In the genomic region with DNA sequence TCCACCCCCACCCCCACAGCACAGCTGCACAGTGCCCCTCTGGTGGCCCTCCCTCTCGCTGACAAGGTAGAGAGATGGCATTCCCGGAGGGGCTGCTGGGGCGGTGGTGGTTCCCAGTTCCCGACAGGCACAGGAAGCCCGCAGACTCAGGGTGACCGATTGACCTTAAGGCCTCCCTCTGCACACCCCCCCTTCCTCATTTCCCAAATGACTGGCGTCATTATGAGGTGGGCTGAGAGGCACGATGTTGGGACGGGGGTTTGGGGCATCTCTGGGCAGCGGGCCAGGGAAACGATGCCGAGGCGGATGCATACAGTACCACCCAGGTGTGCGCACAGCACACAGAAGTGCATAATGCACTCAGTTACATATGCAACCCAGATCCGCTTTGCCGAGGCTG, we compare ENCODE assay signal across 18 cellular contexts. TPM values are rescaled to one million over a fixed set of nuclear protein-coding genes. Genes with fewer than 3 reads are reported as not detected.
A peak's percentile ranks its signal among the peaks of the same experiment; 100 is the strongest.
DNase-seq lines count a peak whose midpoint lies in the region; ATAC-seq, FAIRE-seq and TF ChIP-seq lines count a peak whose summit lies in the region.
"Had no signal": no experiment of that assay in that cellular context is flagged by ENCODE, and none has a peak within 500 bp of the region (broad histone marks: within the 10 kb centered on the region; RNA-seq: fewer than 3 reads in every experiment).

No MANE protein-coding gene starts in this region.

- H3K9me2 ChIP-seq in GM23338 (ENCODE audit: insufficient read depth) = no peaks in the 10 kb centered on the region

- H3K36me3 Mint-ChIP-seq in GM23338 (ENCODE audit: low read depth) (no peaks in the 10 kb centered on the region), astrocyte (ENCODE audit: low read depth, unreplicated experiment) (no peaks in the 10 kb centered on the region)
- H3K36me3 Mint-ChIP-seq in stimulated activated effector memory CD8-positive, alpha-beta T cell treated with anti-CD3 and anti-CD28 coated beads, Interleukin-12 subunit alpha, Interleukin-12 subunit beta, amount 100 ng/mL, for 72 hours = peaks cover 5% of the 10 kb centered on the region

- H3K27ac ChIP-seq in GM23338 (ENCODE audit: low read depth) (no peak overlapping the region), astrocyte (ENCODE audit: low read depth, low read length) (no peak overlapping the region), left lung (peak overlapping the region in 1 of 2 donors; percentile 61), upper lobe of right lung (no peak overlapping the region)
- H3K27ac ChIP-seq: HL-60, Peyer's patch had no signal

- H3K79me2 ChIP-seq in GM23338 (replicated peaks; ENCODE audit: insufficient read depth) (no peaks in the 10 kb centered on the region), astrocyte (ENCODE audit: insufficient read depth, low read length) (peaks cover 16% of the 10 kb centered on the region)

- H4K20me1 ChIP-seq in GM23338 (replicated peaks; ENCODE audit: insufficient read depth) = no peaks in the 10 kb centered on the region
- peaks cover 7% of the 10 kb centered on the region for H4K20me1 ChIP-seq in astrocyte (ENCODE audit: insufficient read depth, low read length)

- H3K9me3 ChIP-seq in astrocyte (ENCODE audit: insufficient read depth, low read depth, low read length) = no peaks in the 10 kb centered on the region
- H3K9me3 ChIP-seq in left lung = no peaks in the 10 kb centered on the region
- H3K9me3 ChIP-seq in upper lobe of right lung = no peaks in the 10 kb centered on the region
- H3K9me3 ChIP-seq: BE2C, Peyer's patch had no signal

- peak; percentile 47 for FAIRE-seq in astrocyte (lab: Jason Lieb, UNC)

- ATAC-seq in GM23338 (no peak), left lung (peak; percentile 9), upper lobe of right lung (peak; percentile 4), HG03354 (IDR thresholded peaks at IDR 0.05; ENCODE audit: poor library complexity, severe bottlenecking, unreplicated experiment) (no peak), HG02973 (IDR thresholded peaks at IDR 0.05; ENCODE audit: unreplicated experiment) (no peak)
- no peak for ATAC-seq in stimulated activated effector memory CD8-positive, alpha-beta T cell treated with anti-CD3 and anti-CD28 coated beads, Interleukin-12 subunit alpha, Interleukin-12 subunit beta, amount 100 ng/mL, for 72 hours

- H3K4me1 Mint-ChIP-seq in GM23338 (peaks cover 33% of the 10 kb centered on the region), astrocyte (ENCODE audit: low read depth, unreplicated experiment) (peaks cover 21% of the 10 kb centered on the region)
- H3K4me1 Mint-ChIP-seq in stimulated activated effector memory CD8-positive, alpha-beta T cell treated with anti-CD3 and anti-CD28 coated beads, Interleukin-12 subunit alpha, Interleukin-12 subunit beta, amount 100 ng/mL, for 72 hours = peaks cover 55% of the 10 kb centered on the region

- no peak overlapping the region for H3K27ac Mint-ChIP-seq in GM23338
- H3K27ac Mint-ChIP-seq in astrocyte (ENCODE audit: unreplicated experiment) = no peak overlapping the region
- H3K27ac Mint-ChIP-seq in stimulated activated effector memory CD8-positive, alpha-beta T cell treated with anti-CD3 and anti-CD28 coated beads, Interleukin-12 subunit alpha, Interleukin-12 subunit beta, amount 100 ng/mL, for 72 hours = no peak overlapping the region

- H3K4me3 Mint-ChIP-seq in GM23338 (no peak overlapping the region), astrocyte (ENCODE audit: unreplicated experiment) (no peak overlapping the region)
- no peak overlapping the region for H3K4me3 Mint-ChIP-seq in stimulated activated effector memory CD8-positive, alpha-beta T cell treated with anti-CD3 and anti-CD28 coated beads, Interleukin-12 subunit alpha, Interleukin-12 subunit beta, amount 100 ng/mL, for 72 hours

- H3K4me2 ChIP-seq in GM23338 (no peak overlapping the region), astrocyte (ENCODE audit: low read length) (peak overlapping the region; percentile 65)

- no peak for TF ChIP-seq CTCF in GM23338 (conservative IDR thresholded peaks at IDR 0.05; ENCODE audit: low read depth in 2 of 2)
- TF ChIP-seq CTCF in astrocyte (IDR thresholded peaks at IDR 0.05; ENCODE audit: insufficient read depth, low read depth, low read length) = no peak
- no peak for TF ChIP-seq CTCF in left lung (IDR thresholded peaks at IDR 0.05)
- no peak for TF ChIP-seq CTCF in upper lobe of right lung (IDR thresholded peaks at IDR 0.05)

- intact Hi-C loops in left lung (cut with DNase I) = no loop called here
- intact Hi-C loops in upper lobe of right lung (cut with DNase I) = no loop called here

- H3K27me3 ChIP-seq in GM23338 (ENCODE audit: insufficient read depth) (no peaks in the 10 kb centered on the region), astrocyte (ENCODE audit: insufficient read depth, low read length) (no peaks in the 10 kb centered on the region), left lung (peaks cover 0 to 9% of the 10 kb centered on the region in 2 donors), upper lobe of right lung (no peaks in the 10 kb centered on the region)
- H3K27me3 ChIP-seq: BE2C, Peyer's patch had no signal

- DNase-seq in GM23338 (ENCODE audit: low spot score) (peak; percentile 24), astrocyte (ENCODE audit: low read depth) (no peak), left lung (peak in 1 of 2 donors; percentile 53), upper lobe of right lung (no peak)
- DNase-seq in stimulated activated effector memory CD8-positive, alpha-beta T cell treated with anti-CD3 and anti-CD28 coated beads, Interleukin-12 subunit alpha, Interleukin-12 subunit beta, amount 100 ng/mL, for 72 hours (ENCODE audit: low spot score in 2 of 2) = no peak
- DNase-seq: BE2C, DMS153, EL, KG1, NCI-H1092 treated with DMSO at 0.1 percent for 48 hours, NCI-H1694 treated with DMSO at 0.1 percent for 48 hours, NCI-H446 treated with DMSO at 0.1 percent for 48 hours, NCI-H774, Peyer's patch, SHP77 treated with DMSO at 0.1 percent for 48 hours had no signal

- H3K4me1 ChIP-seq in GM23338 (ENCODE audit: insufficient read depth) = peaks cover 4% of the 10 kb centered on the region; the same call in 1 of the 2 replicates
- peaks cover 23% of the 10 kb centered on the region for H3K4me1 ChIP-seq in astrocyte (ENCODE audit: insufficient read depth, low read length)
- H3K4me1 ChIP-seq in left lung = peaks cover 4 to 39% of the 10 kb centered on the region in 2 donors
- H3K4me1 ChIP-seq in upper lobe of right lung = no peaks in the 10 kb centered on the region
- H3K4me1 ChIP-seq: BE2C, Peyer's patch had no signal

- H3K4me3 ChIP-seq in GM23338 = no peak overlapping the region
- no peak overlapping the region for H3K4me3 ChIP-seq in astrocyte (ENCODE audit: insufficient read depth, low read depth, low read length)
- no peak overlapping the region for H3K4me3 ChIP-seq in left lung
- no peak overlapping the region for H3K4me3 ChIP-seq in upper lobe of right lung
- H3K4me3 ChIP-seq: Peyer's patch had no signal

- H3K9ac ChIP-seq in astrocyte (ENCODE audit: low read length) = peak overlapping the region; percentile 27

- H3K36me3 ChIP-seq in GM23338 (ENCODE audit: insufficient read depth) = no peaks in the 10 kb centered on the region
- H3K36me3 ChIP-seq in astrocyte (ENCODE audit: insufficient read depth, low read length) = no peaks in the 10 kb centered on the region
- H3K36me3 ChIP-seq in left lung = no peaks in the 10 kb centered on the region
- H3K36me3 ChIP-seq in upper lobe of right lung = no peaks in the 10 kb centered on the region
- H3K36me3 ChIP-seq: BE2C, Peyer's patch had no signal

- H3F3A ChIP-seq in GM23338 (replicated peaks; ENCODE audit: low read depth) = no peaks in the 10 kb centered on the region

- H3K27me3 Mint-ChIP-seq in GM23338 (ENCODE audit: insufficient read depth, low read depth, poor library complexity) (peaks cover 15% of the 10 kb centered on the region), astrocyte (ENCODE audit: low read depth, unreplicated experiment) (no peaks in the 10 kb centered on the region)

- H2AFZ ChIP-seq in GM23338 (no peak overlapping the region), astrocyte (ENCODE audit: low read depth, low read length) (no peak overlapping the region)

- H3K9me3 Mint-ChIP-seq in GM23338 = no peaks in the 10 kb centered on the region
- no peaks in the 10 kb centered on the region for H3K9me3 Mint-ChIP-seq in astrocyte (ENCODE audit: unreplicated experiment)
- no peaks in the 10 kb centered on the region for H3K9me3 Mint-ChIP-seq in stimulated activated effector memory CD8-positive, alpha-beta T cell treated with anti-CD3 and anti-CD28 coated beads, Interleukin-12 subunit alpha, Interleukin-12 subunit beta, amount 100 ng/mL, for 72 hours

TF ChIP-seq in GM23338, 12 proteins besides CTCF, POLR2A, EP300 and RAD21 (continues in another document):
- no peak for TF ChIP-seq POLR2AphosphoS5 (IDR thresholded peaks at IDR 0.05; ENCODE audit: low read depth)
- no peak for TF ChIP-seq EZH2phosphoT487 (IDR thresholded peaks at IDR 0.05; ENCODE audit: unreplicated experiment)

RNA-seq across cellular contexts. Expression of gene TIMP1, which starts 3.5 kb away (rescaled TPM):
- total RNA-seq in GM23338 (2014; rRNA removed; shearing (Covaris generic)) = 39.0 and 42.5 TPM in 2 replicates
- polyA plus RNA-seq in GM23338 (2016; fragmentation: Nextera tagmentation; extraction: Ambion mirVana) = 117 and 121 TPM in 2 replicates
- total RNA-seq in astrocyte (479 and 678 TPM in 2 replicates), left lung (1,000 to 10,000 TPM in 1 of 2 donors, 100 to 1,000 TPM in 1; 998 to 2,737 TPM), upper lobe of right lung (324 TPM)

RNA-seq across cellular contexts. Expression of gene ARAF, which starts 17.7 kb away (rescaled TPM):
- total RNA-seq in GM23338 (2014; rRNA removed; shearing (Covaris generic)) = 18.0 and 28.2 TPM in 2 replicates
- 35.9 and 43.9 TPM in 2 replicates for polyA plus RNA-seq in GM23338 (2016; fragmentation: Nextera tagmentation; extraction: Ambion mirVana)
- total RNA-seq in astrocyte = 44.0 and 48.7 TPM in 2 replicates
- 10 to 100 TPM; 92.7 to 93.1 TPM for total RNA-seq in left lung
- total RNA-seq in upper lobe of right lung = 87.4 TPM

RNA-seq across cellular contexts. Expression of gene SYN1, which starts 41.0 kb away (rescaled TPM):
- total RNA-seq in GM23338 (2014; rRNA removed; shearing (Covaris generic)) = 4.7 and 6.7 TPM in 2 replicates
- 3.6 and 7.1 TPM in 2 replicates for polyA plus RNA-seq in GM23338 (2016; fragmentation: Nextera tagmentation; extraction: Ambion mirVana)
- 1.6 and 2.2 TPM in 2 replicates for total RNA-seq in astrocyte
- total RNA-seq in left lung = 1 to 10 TPM; 1.0 to 1.6 TPM
- 0.75 TPM for total RNA-seq in upper lobe of right lung

RNA-seq across cellular contexts. Expression of gene CFP, which starts 51.0 kb away (rescaled TPM):
- 1.9 and 2.2 TPM in 2 replicates for total RNA-seq in GM23338 (2014; rRNA removed; shearing (Covaris generic))
- 1.8 and 2.1 TPM in 2 replicates for polyA plus RNA-seq in GM23338 (2016; fragmentation: Nextera tagmentation; extraction: Ambion mirVana)
- total RNA-seq in astrocyte (0.17 and 1.1 TPM in 2 replicates), left lung (10 to 100 TPM in 1 of 2 donors, 1 to 10 TPM in 1; 7.6 to 25.4 TPM), upper lobe of right lung (14.9 TPM)

Comparison
In these comparisons a context has a peak if more than half of its experiments do, and no peak if none do; other contexts are left out.
1. ATAC-seq: peak in left lung (single experiment) and upper lobe of right lung (single experiment); none in GM23338 (single experiment), HG03354 (single experiment), HG02973 (single experiment) and stimulated activated effector memory CD8-positive, alpha-beta T cell treated with anti-CD3 and anti-CD28 coated beads, Interleukin-12 subunit alpha, Interleukin-12 subunit beta, amount 100 ng/mL, for 72 hours (single experiment).